Comparison of ENCODE assay signal across 9 cellular contexts in genomic region chr12:54081581-54082401, GRCh38. TPM values are rescaled to one million over a fixed set of nuclear protein-coding genes. Genes with fewer than 3 reads are reported as not detected.
DNase-seq lines count a peak whose midpoint lies in the region; ATAC-seq and TF ChIP-seq lines count a peak whose summit lies in the region.
"Not testable (repeated sequence)": the region's sequence is repeated elsewhere in the genome, so short reads cannot be mapped to it uniquely, and the experiment has no call there.
"Had no signal": no experiment of that assay in that cellular context is flagged by ENCODE, and none has a peak within 500 bp of the region (broad histone marks: within the 10 kb centered on the region; RNA-seq: fewer than 3 reads in every experiment).

No MANE protein-coding gene starts in this region.

- peak overlapping the region; percentile 84 for H3K27ac Mint-ChIP-seq in activated CD4-positive, alpha-beta T cell treated with anti-CD3 and anti-CD28 coated beads for 36 hours
- peak overlapping the region; percentile 81 for H3K27ac Mint-ChIP-seq in activated T-helper 2 cell treated with anti-CD3 and anti-CD28 coated beads, Interferon-gamma antibody, Interleukin-2, Interleukin-4, amounts not matched to agents 10 μg/mL and 5 μg/mL and 100 μg/mL, durations not matched to agents 14 hours and 24 hours and 36 hours
- peak overlapping the region; percentile 90 to 99 for H3K27ac Mint-ChIP-seq in natural killer cell

- H3K4me3 Mint-ChIP-seq in activated CD4-positive, alpha-beta T cell treated with anti-CD3 and anti-CD28 coated beads for 36 hours = peak overlapping the region; percentile 74
- peak overlapping the region; percentile 77 for H3K4me3 Mint-ChIP-seq in activated T-helper 2 cell treated with anti-CD3 and anti-CD28 coated beads, Interferon-gamma antibody, Interleukin-2, Interleukin-4, amounts not matched to agents 10 μg/mL and 5 μg/mL and 100 μg/mL, durations not matched to agents 14 hours and 24 hours and 36 hours (ENCODE audit: low read depth)
- H3K4me3 Mint-ChIP-seq in natural killer cell = peak overlapping the region; percentile 95

- peaks cover 12% of the 10 kb centered on the region; the same call in 1 of the 2 replicates for H3K4me1 ChIP-seq in HEK293 (ENCODE audit: control insufficient read depth, insufficient read depth, low read length)
- not testable (repeated sequence) for H3K4me1 ChIP-seq in right cardiac atrium (ENCODE audit: control insufficient read depth, insufficient read depth, low read length)

- not testable (repeated sequence) for H3K36me3 ChIP-seq in HEK293 (ENCODE audit: control insufficient read depth in 2 of 2, insufficient read depth in 1 of 2, low read length in 2 of 2)

- intact Hi-C loops in activated CD4-positive, alpha-beta T cell treated with anti-CD3 and anti-CD28 coated beads for 36 hours (cut with DNase I, micrococcal nuclease) = loop anchor here in 1 of 2 experiments (5.0 kb wide), 1 partner anchor 106 kb away; the partner anchor contains the start of gene SMUG1
- intact Hi-C loops in activated T-helper 2 cell treated with anti-CD3 and anti-CD28 coated beads, Interferon-gamma antibody, Interleukin-2, Interleukin-4, amounts not matched to agents 10 μg/mL and 5 μg/mL and 100 μg/mL, durations not matched to agents 14 hours and 24 hours and 36 hours (cut with micrococcal nuclease); right cardiac atrium (cut with DNase I): not testable (repeated sequence)
- intact Hi-C loops in natural killer cell (cut with micrococcal nuclease) = loop anchor here (10.0 kb wide), 1 partner anchor 47 kb away; the partner anchor contains the start of gene HOXC5

- POLR2A ChIA-PET in AG04449 (lab: Yijun Ruan, JAX); activated CD4-positive, alpha-beta T cell treated with anti-CD3 and anti-CD28 coated beads for 36 hours (lab: Charles Lee): not testable (repeated sequence)
- POLR2A ChIA-PET in HEK293 (lab: Yijun Ruan, JAX) = interaction anchor here (0.6 to 1.6 kb wide), 2 partner anchors 28 to 1789 kb away, joined by 5 to 9 read pairs; partner anchors contain the start of gene HOXC4

- not testable (repeated sequence) for H3K27me3 ChIP-seq in right cardiac atrium (ENCODE audit: control insufficient read depth, insufficient read depth)

- peaks cover 20% of the 10 kb centered on the region for H3K4me1 Mint-ChIP-seq in activated CD4-positive, alpha-beta T cell treated with anti-CD3 and anti-CD28 coated beads for 36 hours
- H3K4me1 Mint-ChIP-seq in activated T-helper 2 cell treated with anti-CD3 and anti-CD28 coated beads, Interferon-gamma antibody, Interleukin-2, Interleukin-4, amounts not matched to agents 10 μg/mL and 5 μg/mL and 100 μg/mL, durations not matched to agents 14 hours and 24 hours and 36 hours (ENCODE audit: low read depth) = peaks cover 17% of the 10 kb centered on the region
- H3K4me1 Mint-ChIP-seq in natural killer cell = peaks cover 36 to 38% of the 10 kb centered on the region in 2 donors

- ATAC-seq in activated CD4-positive, alpha-beta T cell treated with anti-CD3 and anti-CD28 coated beads for 36 hours; right cardiac atrium; natural killer cell: not testable (repeated sequence)

- not testable (repeated sequence) for DNase-seq in AG04449 (ENCODE audit: low read depth, low spot score); right cardiac atrium
- peak; percentile 39 for DNase-seq in activated CD4-positive, alpha-beta T cell treated with anti-CD3 and anti-CD28 coated beads for 36 hours
- peak; percentile 17 for DNase-seq in activated T-helper 2 cell treated with anti-CD3 and anti-CD28 coated beads, Interferon-gamma antibody, Interleukin-2, Interleukin-4, amounts not matched to agents 10 μg/mL and 5 μg/mL and 100 μg/mL, durations not matched to agents 14 hours and 24 hours and 36 hours (ENCODE audit: low spot score)
- DNase-seq in central memory CD4-positive, alpha-beta T cell = peak; percentile 16
- DNase-seq in natural killer cell = peak; percentile 35
- DNase-seq in stimulated activated CD8-positive, alpha-beta memory T cell treated with anti-CD3 and anti-CD28 coated beads, Interleukin-4, amount 100 ng/mL, for 48 hours = peak; percentile 52

- H3K36me3 Mint-ChIP-seq in activated CD4-positive, alpha-beta T cell treated with anti-CD3 and anti-CD28 coated beads for 36 hours (ENCODE audit: low read depth); activated T-helper 2 cell treated with anti-CD3 and anti-CD28 coated beads, Interferon-gamma antibody, Interleukin-2, Interleukin-4, amounts not matched to agents 10 μg/mL and 5 μg/mL and 100 μg/mL, durations not matched to agents 14 hours and 24 hours and 36 hours (ENCODE audit: low read depth); natural killer cell: not testable (repeated sequence)

- peak overlapping the region; percentile 95 for H3K27ac ChIP-seq in HEK293 (ENCODE audit: extremely low read depth, low read depth, low read length)
- not testable (repeated sequence) for H3K27ac ChIP-seq in right cardiac atrium (ENCODE audit: low read length)

- not testable (repeated sequence) for TF ChIP-seq CTCF in AG04449 (IDR thresholded peaks at IDR 0.05; ENCODE audit: insufficient read depth, low read length, missing control alignments); HEK293 (tag by site-specific recombination; IDR thresholded peaks at IDR 0.05); natural killer cell (IDR thresholded peaks at IDR 0.05)

- H3K9me3 ChIP-seq in HEK293 (ENCODE audit: control insufficient read depth, insufficient read depth, low read depth, low read length); right cardiac atrium (ENCODE audit: control insufficient read depth, low read length): not testable (repeated sequence)

- H3K27me3 Mint-ChIP-seq in activated CD4-positive, alpha-beta T cell treated with anti-CD3 and anti-CD28 coated beads for 36 hours; natural killer cell (ENCODE audit: low read depth in 2 of 2): not testable (repeated sequence)
- H3K27me3 Mint-ChIP-seq in activated T-helper 2 cell treated with anti-CD3 and anti-CD28 coated beads, Interferon-gamma antibody, Interleukin-2, Interleukin-4, amounts not matched to agents 10 μg/mL and 5 μg/mL and 100 μg/mL, durations not matched to agents 14 hours and 24 hours and 36 hours (ENCODE audit: low read depth) = peaks cover 24% of the 10 kb centered on the region

- CTCF ChIA-PET in AG04449 (lab: Yijun Ruan, JAX) = interaction anchor here (1.2 kb wide), 1 partner anchor 49 kb away, joined by 3 read pairs; the partner anchor contains the start of gene HOXC5
- CTCF ChIA-PET in HEK293 (lab: Yijun Ruan, JAX); activated CD4-positive, alpha-beta T cell treated with anti-CD3 and anti-CD28 coated beads for 36 hours (lab: Charles Lee): not testable (repeated sequence)

- not testable (repeated sequence) for H3K9me3 Mint-ChIP-seq in activated CD4-positive, alpha-beta T cell treated with anti-CD3 and anti-CD28 coated beads for 36 hours (ENCODE audit: low read depth); activated T-helper 2 cell treated with anti-CD3 and anti-CD28 coated beads, Interferon-gamma antibody, Interleukin-2, Interleukin-4, amounts not matched to agents 10 μg/mL and 5 μg/mL and 100 μg/mL, durations not matched to agents 14 hours and 24 hours and 36 hours; natural killer cell

- H3K4me3 ChIP-seq in AG04449 (ENCODE audit: low read depth, low read length) (peak overlapping the region; percentile 25), right cardiac atrium (ENCODE audit: low read length) (peak overlapping the region; percentile 22)
- H3K4me3 ChIP-seq in HEK293 (ENCODE audit: low read depth, low read length) = not testable (repeated sequence)

- 32% methylated on average over 35 of the region's 35 CpGs for WGBS in right cardiac atrium

TF ChIP-seq in HEK293, 187 proteins besides CTCF, POLR2A, EP300 and RAD21 (continues in another document):
- TF ChIP-seq ZNF121 (tag by site-specific recombination; IDR thresholded peaks at IDR 0.05) = peak; percentile 99
- TF ChIP-seq IKZF3 (tag by site-specific recombination; IDR thresholded peaks at IDR 0.05) = peak; percentile 33; the same call in 1 of the 2 replicates
- TF ChIP-seq SP7 (tag by site-specific recombination; IDR thresholded peaks at IDR 0.05) = 0 out of 2 replicates have a peak, but pooled peaks have one; percentile 21
- TF ChIP-seq GLIS2 (tag by site-specific recombination; IDR thresholded peaks at IDR 0.05) = peak; percentile 36; the same call in 1 of the 2 replicates
- TF ChIP-seq ZSCAN30 (tag by site-specific recombination; IDR thresholded peaks at IDR 0.05) = peak; percentile 54

RNA-seq across cellular contexts. Expression of gene HOXC4, which starts 28.2 kb away (rescaled TPM):
- not detected for total RNA-seq in activated CD4-positive, alpha-beta T cell treated with anti-CD3 and anti-CD28 coated beads for 36 hours
- total RNA-seq in activated T-helper 2 cell treated with anti-CD3 and anti-CD28 coated beads, Interferon-gamma antibody, Interleukin-2, Interleukin-4, amounts not matched to agents 10 μg/mL and 5 μg/mL and 100 μg/mL, durations not matched to agents 14 hours and 24 hours and 36 hours = 0.14 and 0.21 TPM in 2 replicates
- total RNA-seq in right cardiac atrium = under 1 TPM in 3 of 4 donors, not detected in 1; 0.14 to 0.37 (median 0.33) TPM
- polyA plus RNA-seq in right cardiac atrium = 0.32 TPM
- total RNA-seq in natural killer cell = 1 to 10 TPM in 2 of 3 donors, under 1 TPM in 1; 0.95 to 3.2 (median 1.8) TPM
- total RNA-seq: Right ventricle myocardium inferior had no signal

RNA-seq across cellular contexts. Expression of gene HOXC5, which starts 48.9 kb away (rescaled TPM):
- total RNA-seq in activated CD4-positive, alpha-beta T cell treated with anti-CD3 and anti-CD28 coated beads for 36 hours = not detected
- not detected in 2 replicates for total RNA-seq in activated T-helper 2 cell treated with anti-CD3 and anti-CD28 coated beads, Interferon-gamma antibody, Interleukin-2, Interleukin-4, amounts not matched to agents 10 μg/mL and 5 μg/mL and 100 μg/mL, durations not matched to agents 14 hours and 24 hours and 36 hours
- total RNA-seq in right cardiac atrium (not detected), natural killer cell (under 1 TPM in 1 of 3 donors, not detected in 2; 0.20 TPM)
- 0.11 TPM for polyA plus RNA-seq in right cardiac atrium
- total RNA-seq: Right ventricle myocardium inferior had no signal

RNA-seq across cellular contexts. Expression of gene HOXC6, which starts 53.6 kb away (rescaled TPM):
- not detected for total RNA-seq in activated CD4-positive, alpha-beta T cell treated with anti-CD3 and anti-CD28 coated beads for 36 hours
- not detected in 2 replicates for total RNA-seq in activated T-helper 2 cell treated with anti-CD3 and anti-CD28 coated beads, Interferon-gamma antibody, Interleukin-2, Interleukin-4, amounts not matched to agents 10 μg/mL and 5 μg/mL and 100 μg/mL, durations not matched to agents 14 hours and 24 hours and 36 hours
- total RNA-seq in right cardiac atrium (under 1 TPM in 3 of 4 donors, not detected in 1; 0.34 to 0.65 (median 0.42) TPM), natural killer cell (not detected)
- 0.48 TPM for polyA plus RNA-seq in right cardiac atrium
